ENCODE assay signal across 1 cellular context in the genomic region with DNA sequence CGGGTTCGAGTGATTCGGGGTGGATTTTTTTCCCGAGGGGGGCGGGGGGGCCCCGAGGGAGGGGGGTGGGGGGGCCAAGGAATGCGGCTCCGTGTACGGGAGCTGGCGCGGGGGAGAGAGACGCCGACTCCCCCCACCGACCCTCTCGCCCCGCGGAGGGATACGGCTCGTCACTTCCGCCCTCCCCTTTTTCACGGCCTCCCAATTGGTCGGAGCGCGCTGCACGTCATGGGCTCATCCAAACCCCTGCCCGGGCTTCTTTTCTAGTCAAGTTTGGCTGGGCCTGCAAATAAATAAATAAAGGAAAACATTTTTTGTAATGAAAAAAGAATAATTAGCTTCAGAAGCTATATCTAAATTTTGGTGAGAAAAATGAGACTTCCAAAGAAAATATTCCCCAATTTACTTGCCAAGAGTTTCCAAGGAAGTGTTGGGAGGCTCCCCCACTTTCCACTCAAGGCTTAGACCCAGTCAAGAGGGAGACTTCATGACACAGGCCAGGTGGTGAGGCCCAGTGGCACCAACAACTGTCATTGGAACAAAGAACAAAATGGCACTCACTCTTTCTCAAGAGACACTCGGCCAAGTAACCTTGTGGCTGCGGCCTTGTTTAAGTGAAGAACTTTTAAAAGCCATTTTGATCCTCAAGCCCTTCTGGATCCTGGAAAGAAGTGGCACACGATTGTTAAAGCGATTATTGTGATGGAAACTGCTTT.
TF ChIP-seq lines count a peak whose summit lies in the region.

Gene POGZ, minus strand, starts transcription at position 164 of the 716 bp plus-strand sequence. CDS start 17,290 bp downstream, outside the sequence.

TF ChIP-seq in HEK293, 187 proteins besides CTCF, POLR2A, EP300 and RAD21 (continued from another document):
- TF ChIP-seq ZNF449 (tag by site-specific recombination; IDR thresholded peaks at IDR 0.05) = peak; percentile 57; the same call in 1 of the 2 replicates
- TF ChIP-seq ZBTB10 (tag by site-specific recombination; IDR thresholded peaks at IDR 0.05) = peak; percentile 73
- TF ChIP-seq ZNF174 (tag by site-specific recombination; IDR thresholded peaks at IDR 0.05) = no peak
- peak; percentile 63; the same call in 1 of the 2 replicates for TF ChIP-seq ZNF501 (tag by site-specific recombination; IDR thresholded peaks at IDR 0.05)
- peak; percentile 77 for TF ChIP-seq ZBTB7A (tag by site-specific recombination; IDR thresholded peaks at IDR 0.05; ENCODE audit: low read depth)
- TF ChIP-seq SP7 (tag by site-specific recombination; IDR thresholded peaks at IDR 0.05) = peak; percentile 47; the same call in 1 of the 2 replicates
- no peak for TF ChIP-seq ZNF645 (tag by site-specific recombination; IDR thresholded peaks at IDR 0.05)
- TF ChIP-seq ZBTB26 (tag by site-specific recombination; optimal IDR thresholded peaks at IDR 0.05) = peak; percentile 51
- TF ChIP-seq SP3 (tag by site-specific recombination; IDR thresholded peaks at IDR 0.05) = peak; percentile 85
- TF ChIP-seq INSM2 (tag by site-specific recombination; IDR thresholded peaks at IDR 0.05) = no peak
- peak; percentile 83 for TF ChIP-seq ZXDB (tag by site-specific recombination; IDR thresholded peaks at IDR 0.05)
- no peak for TF ChIP-seq ZNF600 (tag by site-specific recombination; IDR thresholded peaks at IDR 0.05)
- no peak for TF ChIP-seq ZNF16 (tag by site-specific recombination; IDR thresholded peaks at IDR 0.05; ENCODE audit: low read depth)
- TF ChIP-seq ZNF544 (tag by site-specific recombination; IDR thresholded peaks at IDR 0.05) = no peak
- TF ChIP-seq KLF8 (tag by site-specific recombination; IDR thresholded peaks at IDR 0.05) = peak; percentile 86
- TF ChIP-seq, protein P1, sequence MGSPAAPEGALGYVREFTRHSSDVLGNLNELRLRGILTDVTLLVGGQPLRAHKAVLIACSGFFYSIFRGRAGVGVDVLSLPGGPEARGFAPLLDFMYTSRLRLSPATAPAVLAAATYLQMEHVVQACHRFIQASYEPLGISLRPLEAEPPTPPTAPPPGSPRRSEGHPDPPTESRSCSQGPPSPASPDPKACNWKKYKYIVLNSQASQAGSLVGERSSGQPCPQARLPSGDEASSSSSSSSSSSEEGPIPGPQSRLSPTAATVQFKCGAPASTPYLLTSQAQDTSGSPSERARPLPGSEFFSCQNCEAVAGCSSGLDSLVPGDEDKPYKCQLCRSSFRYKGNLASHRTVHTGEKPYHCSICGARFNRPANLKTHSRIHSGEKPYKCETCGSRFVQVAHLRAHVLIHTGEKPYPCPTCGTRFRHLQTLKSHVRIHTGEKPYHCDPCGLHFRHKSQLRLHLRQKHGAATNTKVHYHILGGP (tag by site-specific recombination; IDR thresholded peaks at IDR 0.05) = no peak
